In the genomic region with DNA sequence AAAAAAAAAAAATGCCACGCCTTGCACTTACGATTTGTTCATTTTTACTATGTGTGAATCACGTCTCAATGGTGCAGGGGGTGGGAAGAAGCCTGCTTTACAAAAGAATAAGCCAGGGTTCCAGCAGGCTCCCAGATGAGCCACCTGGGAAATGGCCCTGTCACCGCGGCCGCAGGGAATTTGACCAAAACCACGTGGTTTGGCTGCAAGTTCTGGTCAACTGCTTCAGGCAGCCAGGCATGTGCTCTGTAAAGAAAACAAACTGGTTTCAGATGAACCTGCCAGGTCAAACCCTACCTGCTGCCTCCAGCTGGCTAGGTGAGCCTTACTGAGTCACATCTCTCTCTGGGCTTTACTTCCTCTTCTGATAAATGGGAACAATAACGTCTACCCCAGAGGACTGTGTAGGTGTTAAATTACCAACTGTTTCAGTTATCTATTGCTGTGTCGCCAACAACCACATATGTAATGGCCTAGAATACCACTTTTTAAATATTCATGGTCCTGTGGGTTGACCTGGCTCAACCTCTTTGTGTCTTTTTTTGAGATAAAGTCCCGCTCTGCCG, we compare ENCODE assay signal across 8 cellular contexts. TPM values are rescaled to one million over a fixed set of nuclear protein-coding genes. Genes with fewer than 3 reads are reported as not detected.
DNase-seq lines count a peak whose midpoint lies in the region; TF ChIP-seq lines count a peak whose summit lies in the region.

No MANE protein-coding gene starts in this region.

- DNase-seq in AG09309 (ENCODE audit: low read depth) (peak; percentile 66), GM20000 (ENCODE audit: low spot score) (peak; percentile 79), RWPE1 (ENCODE audit: low spot score) (peak; percentile 77), iris pigment epithelial cell (ENCODE audit: low read depth) (peak; percentile 55), dedifferentiated amniotic fluid mesenchymal stem cell (ENCODE audit: extremely low spot score) (no peak), occipital lobe (lab: John Stamatoyannopoulos, UW) (no peak), NCI-H226 (no peak)
- no peak for DNase-seq in stimulated activated CD4-positive, alpha-beta T cell treated with anti-CD3 and anti-CD28 coated beads, Interleukin-1b, Interleukin-23, amount 100 ng/mL, for 48 hours

- H3K27ac ChIP-seq in RWPE1, result peak overlapping the region; percentile 93

- POLR2A ChIA-PET in RWPE1 (lab: Yijun Ruan, JAX; ENCODE audit: low non-redundant PET), result interaction anchor here (0.7 kb wide), 1 partner anchor 62 kb away, joined by 3 read pairs; no protein-coding TSS in a partner anchor

- H3K4me3 ChIP-seq in AG09309 (ENCODE audit: control insufficient read depth, low read depth, low read length), result no peak overlapping the region

- CTCF ChIA-PET in RWPE1 (lab: Yijun Ruan, JAX), result no interaction called here

- no peak for TF ChIP-seq CTCF in AG09309 (IDR thresholded peaks at IDR 0.05; ENCODE audit: control insufficient read depth, insufficient read depth, low read depth, low read length, missing control alignments)
- TF ChIP-seq CTCF in GM20000 (IDR thresholded peaks at IDR 0.05; ENCODE audit: extremely low read depth, missing control alignments), result no peak
- no peak for TF ChIP-seq CTCF in RWPE1 (conservative IDR thresholded peaks at IDR 0.05; ENCODE audit: low read depth)

RNA-seq across cellular contexts. Expression of a gene that starts 30.5 kb away (rescaled TPM):
- 8.3 TPM for total RNA-seq in occipital lobe

RNA-seq across cellular contexts. Expression of a gene that starts 46.0 kb away (rescaled TPM):
- not detected for total RNA-seq in occipital lobe

Comparison
In these comparisons a context has a peak if more than half of its experiments do, and no peak if none do; other contexts are left out.
1. DNase-seq: peak in AG09309 (single experiment), GM20000 (single experiment), RWPE1 (single experiment) and iris pigment epithelial cell (single experiment); none in dedifferentiated amniotic fluid mesenchymal stem cell (single experiment), stimulated activated CD4-positive, alpha-beta T cell treated with anti-CD3 and anti-CD28 coated beads, Interleukin-1b, Interleukin-23, amount 100 ng/mL, for 48 hours (single experiment), occipital lobe (single experiment) and NCI-H226 (single experiment).